ENCODE assay signal across 30 cellular contexts in the genomic region with DNA sequence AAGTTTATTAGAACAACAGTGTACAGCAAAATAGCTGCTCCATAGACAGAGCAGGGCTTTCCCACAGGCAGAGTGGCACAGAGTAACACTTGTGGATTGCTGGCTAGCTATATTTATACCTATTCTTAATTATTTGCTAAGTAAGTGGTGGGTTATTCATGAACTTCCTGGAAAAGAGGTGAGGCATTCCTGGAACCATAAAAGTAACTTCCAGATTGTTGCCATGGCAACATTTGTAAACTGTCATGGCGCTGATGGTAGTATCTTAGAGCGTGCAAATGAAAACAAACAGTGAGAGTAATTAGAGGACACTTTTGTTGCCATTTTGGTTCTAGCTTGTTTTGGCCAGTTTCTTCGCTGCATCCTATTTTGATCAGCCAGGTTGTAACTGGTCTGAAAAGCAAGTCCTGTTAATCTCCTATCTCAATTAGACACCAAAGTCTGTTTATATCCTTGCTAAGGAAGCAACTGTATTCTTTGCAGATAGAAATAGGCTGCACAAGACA. TPM values are rescaled to one million over a fixed set of nuclear protein-coding genes. Genes with fewer than 3 reads are reported as not detected.
A peak's percentile ranks its signal among the peaks of the same experiment; 100 is the strongest.
DNase-seq lines count a peak whose midpoint lies in the region; ATAC-seq and TF ChIP-seq lines count a peak whose summit lies in the region.
"Had no signal": no experiment of that assay in that cellular context is flagged by ENCODE, and none has a peak within 500 bp of the region (broad histone marks: within the 10 kb centered on the region; RNA-seq: fewer than 3 reads in every experiment).

No MANE protein-coding gene starts in this region.

- ATAC-seq in left lobe of liver, result no peak
- no peak for ATAC-seq in HG02981 (IDR thresholded peaks at IDR 0.05; ENCODE audit: unreplicated experiment)
- ATAC-seq: activated T-helper 17 cell treated with anti-CD3 and anti-CD28 coated beads, Interleukin-2, amount 50 U/mL, for 72 hours; esophagus mucosa; Panc1; sciatic nerve; T-helper 17 cell had no signal

- no peak overlapping the region for H3K23ac ChIP-seq in mesendoderm (ENCODE audit: low read length)

- no peak overlapping the region for H3K4me3 ChIP-seq in epithelial cell of proximal tubule (ENCODE audit: low read depth, low read length)
- no peak overlapping the region for H3K4me3 ChIP-seq in mesendoderm (ENCODE audit: low read length)
- no peak overlapping the region for H3K4me3 ChIP-seq in ascending aorta

- no peak overlapping the region for H2BK5ac ChIP-seq in mesendoderm (ENCODE audit: low read length)

- DNase-seq in DMS53 (lab: John Stamatoyannopoulos, UW), result peak; percentile 53
- no peak for DNase-seq in DMS53 treated with DMSO at 0.1 percent for 48 hours (lab: John Stamatoyannopoulos, UW; ENCODE audit: unreplicated experiment)
- DNase-seq in NCI-H226, result peak; percentile 4
- peak; percentile 2 for DNase-seq in epithelial cell of proximal tubule (ENCODE audit: low read depth)
- DNase-seq in mesendoderm, result peak; percentile 89
- no peak for DNase-seq in ascending aorta (ENCODE audit: low spot score in 2 of 2)
- no peak for DNase-seq in left lobe of liver (ENCODE audit: low spot score)
- DNase-seq: activated CD4-positive, alpha-beta T cell treated with anti-CD3 and anti-CD28 coated beads, Interleukin-2, amount 50 U/mL, for 1 hour; activated CD8-positive, alpha-beta memory T cell treated with anti-CD3 and anti-CD28 coated beads, Interleukin-2, amount 50 U/mL, for 4 hours; foreskin melanocyte; GOT3; hypothalamus; kidney; mesenchymal stem cell; naive B cell; NCI-H146; NK-92 treated with Interleukin-12 subunit alpha and Interleukin-12 subunit beta, amount 100 ng/mL, for 24 hours; stimulated activated CD4-positive, alpha-beta T cell treated with anti-CD3 and anti-CD28 coated beads, Interleukin-15, amount 100 ng/mL, for 24 hours; T-helper 17 cell had no signal

- H3K4me1 ChIP-seq in mesendoderm (ENCODE audit: control insufficient read depth, low read depth, low read length) (no peaks in the 10 kb centered on the region), ascending aorta (no peaks in the 10 kb centered on the region)

- no peak overlapping the region for H3K4me2 ChIP-seq in mesendoderm (ENCODE audit: low read length)

- WGBS in mesendoderm (ENCODE audit: extremely low coverage, insufficient coverage, low lambda C conversion rate), result no CpG with 5 or more reads among the region's 3 CpGs

- no peak overlapping the region for H3K9ac ChIP-seq in mesendoderm (ENCODE audit: low read length)

- no peak overlapping the region for H4K8ac ChIP-seq in mesendoderm (ENCODE audit: low read depth, low read length)

- H4K5ac ChIP-seq in mesendoderm (ENCODE audit: low read length), result no peak overlapping the region

- H2AK5ac ChIP-seq in mesendoderm (ENCODE audit: low read length), result no peak overlapping the region

- intact Hi-C loops in ascending aorta (cut with DNase I), result no loop called here

- TF ChIP-seq CTCF in epithelial cell of proximal tubule (conservative IDR thresholded peaks at IDR 0.05; ENCODE audit: low read depth, low read length) (no peak), ascending aorta (IDR thresholded peaks at IDR 0.05) (no peak)

- no peaks in the 10 kb centered on the region for H3K79me2 ChIP-seq in mesendoderm (ENCODE audit: control insufficient read depth, insufficient read depth, low read length)

- H2BK15ac ChIP-seq in mesendoderm (replicated peaks; ENCODE audit: low read depth), result no peak overlapping the region

- no peak overlapping the region for H2BK120ac ChIP-seq in mesendoderm (ENCODE audit: low read depth, low read length)

- H3K4ac ChIP-seq in mesendoderm (ENCODE audit: low read depth, low read length), result no peak overlapping the region

- H3K56ac ChIP-seq in mesendoderm (ENCODE audit: low read length), result no peak overlapping the region

- H3K79me1 ChIP-seq in mesendoderm (ENCODE audit: low read length), result no peaks in the 10 kb centered on the region

- H3K27ac ChIP-seq in mesendoderm (ENCODE audit: low read depth, low read length), result no peak overlapping the region
- no peak overlapping the region for H3K27ac ChIP-seq in ascending aorta
- H3K27ac ChIP-seq: HL-60 had no signal

- no peaks in the 10 kb centered on the region for H3K36me3 ChIP-seq in mesendoderm (ENCODE audit: control insufficient read depth, insufficient read depth, low read length)
- no peaks in the 10 kb centered on the region for H3K36me3 ChIP-seq in ascending aorta

- H3K27me3 ChIP-seq in mesendoderm (ENCODE audit: insufficient read depth, low read length, poor library complexity) (no peaks in the 10 kb centered on the region), ascending aorta (no peaks in the 10 kb centered on the region)

- no peaks in the 10 kb centered on the region for H3K9me3 ChIP-seq in ascending aorta

- no peak overlapping the region for H3K18ac ChIP-seq in mesendoderm (ENCODE audit: low read length)

RNA-seq across cellular contexts. Expression of gene DEFB114, which starts 23.9 kb away (rescaled TPM):
- total RNA-seq in epithelial cell of proximal tubule (not detected in 2 replicates), ascending aorta (not detected), left lobe of liver (not detected)
- not detected for polyA plus RNA-seq in mesendoderm (2013, experiment 1 of 2)
- not detected for polyA plus RNA-seq in mesendoderm (2013, experiment 2 of 2)
- total RNA-seq: A172; activated T-helper 17 cell treated with anti-CD3 and anti-CD28 coated beads, Interleukin-2, amount 50 U/mL, for 72 hours; cerebellum; esophagus mucosa; kidney; MCF 10A; omental fat pad; sciatic nerve; SK-MEL-5; T-helper 17 cell had no signal

RNA-seq across cellular contexts. Expression of gene DEFB113, which starts 29.4 kb away (rescaled TPM):
- not detected in 2 replicates for total RNA-seq in epithelial cell of proximal tubule
- polyA plus RNA-seq in mesendoderm (2013, experiment 1 of 2), result not detected
- polyA plus RNA-seq in mesendoderm (2013, experiment 2 of 2), result not detected
- total RNA-seq in ascending aorta, result not detected
- not detected for total RNA-seq in left lobe of liver
- total RNA-seq: A172; activated T-helper 17 cell treated with anti-CD3 and anti-CD28 coated beads, Interleukin-2, amount 50 U/mL, for 72 hours; cerebellum; esophagus mucosa; kidney; MCF 10A; omental fat pad; sciatic nerve; SK-MEL-5; T-helper 17 cell had no signal

Comparison
In these comparisons a context has a peak if more than half of its experiments do, and no peak if none do; other contexts are left out.
1. DNase-seq: peak in DMS53 (single experiment), NCI-H226 (single experiment), epithelial cell of proximal tubule (single experiment) and mesendoderm (single experiment); none in DMS53 treated with DMSO at 0.1 percent for 48 hours (single experiment), ascending aorta (0 of 2) and left lobe of liver (single experiment).